Comparison of ENCODE assay signal across 1 cellular context in the genomic region with DNA sequence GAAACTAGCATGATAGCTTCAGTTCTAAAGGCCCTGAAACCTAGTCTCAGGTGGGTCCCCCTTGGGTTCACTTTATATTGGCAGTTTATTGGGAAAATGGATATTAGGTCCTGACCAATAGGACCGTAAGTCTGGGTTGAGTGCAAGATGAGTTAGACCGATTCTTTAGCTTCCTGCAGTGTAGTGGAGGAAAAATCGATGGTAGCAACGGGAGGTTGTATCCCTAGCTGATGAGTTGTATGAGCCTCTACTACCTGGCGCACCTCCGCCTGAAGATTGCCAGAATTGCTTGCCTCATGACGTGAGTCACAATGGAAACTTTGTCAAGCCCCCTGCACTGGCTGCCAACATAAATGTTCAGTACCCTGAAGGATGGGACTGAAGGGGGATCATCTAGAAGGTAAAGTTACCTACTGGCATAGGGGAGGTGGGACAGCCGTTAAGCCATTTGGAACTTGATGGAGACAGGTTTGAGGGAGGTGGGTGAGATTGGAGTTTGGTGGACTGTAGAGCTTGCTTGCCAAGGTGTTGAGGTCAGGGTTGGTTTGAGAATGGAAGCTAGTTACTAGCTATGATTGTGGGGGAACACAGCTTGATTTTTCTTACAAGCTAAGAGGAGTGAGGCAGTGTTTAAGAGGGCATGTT.
TF ChIP-seq lines count a peak whose summit lies in the region.

No MANE protein-coding gene starts in this region.

TF ChIP-seq in K562, 482 proteins besides CTCF, POLR2A, EP300 and RAD21 (continues in another document):
- TF ChIP-seq, protein P1, sequence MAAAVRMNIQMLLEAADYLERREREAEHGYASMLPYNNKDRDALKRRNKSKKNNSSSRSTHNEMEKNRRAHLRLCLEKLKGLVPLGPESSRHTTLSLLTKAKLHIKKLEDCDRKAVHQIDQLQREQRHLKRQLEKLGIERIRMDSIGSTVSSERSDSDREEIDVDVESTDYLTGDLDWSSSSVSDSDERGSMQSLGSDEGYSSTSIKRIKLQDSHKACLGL (CRISPR knock-in tag; IDR thresholded peaks at IDR 0.05; ENCODE audit: borderline replicate concordance, poor library complexity, severe bottlenecking), result no peak
- TF ChIP-seq, protein P2, sequence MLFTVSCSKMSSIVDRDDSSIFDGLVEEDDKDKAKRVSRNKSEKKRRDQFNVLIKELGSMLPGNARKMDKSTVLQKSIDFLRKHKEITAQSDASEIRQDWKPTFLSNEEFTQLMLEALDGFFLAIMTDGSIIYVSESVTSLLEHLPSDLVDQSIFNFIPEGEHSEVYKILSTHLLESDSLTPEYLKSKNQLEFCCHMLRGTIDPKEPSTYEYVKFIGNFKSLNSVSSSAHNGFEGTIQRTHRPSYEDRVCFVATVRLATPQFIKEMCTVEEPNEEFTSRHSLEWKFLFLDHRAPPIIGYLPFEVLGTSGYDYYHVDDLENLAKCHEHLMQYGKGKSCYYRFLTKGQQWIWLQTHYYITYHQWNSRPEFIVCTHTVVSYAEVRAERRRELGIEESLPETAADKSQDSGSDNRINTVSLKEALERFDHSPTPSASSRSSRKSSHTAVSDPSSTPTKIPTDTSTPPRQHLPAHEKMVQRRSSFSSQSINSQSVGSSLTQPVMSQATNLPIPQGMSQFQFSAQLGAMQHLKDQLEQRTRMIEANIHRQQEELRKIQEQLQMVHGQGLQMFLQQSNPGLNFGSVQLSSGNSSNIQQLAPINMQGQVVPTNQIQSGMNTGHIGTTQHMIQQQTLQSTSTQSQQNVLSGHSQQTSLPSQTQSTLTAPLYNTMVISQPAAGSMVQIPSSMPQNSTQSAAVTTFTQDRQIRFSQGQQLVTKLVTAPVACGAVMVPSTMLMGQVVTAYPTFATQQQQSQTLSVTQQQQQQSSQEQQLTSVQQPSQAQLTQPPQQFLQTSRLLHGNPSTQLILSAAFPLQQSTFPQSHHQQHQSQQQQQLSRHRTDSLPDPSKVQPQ (CRISPR knock-in tag; IDR thresholded peaks at IDR 0.05; ENCODE audit: borderline replicate concordance), result no peak
- TF ChIP-seq CBX2 (IDR thresholded peaks at IDR 0.05; ENCODE audit: insufficient read depth, low read length, poor library complexity, severe bottlenecking), result no peak
- TF ChIP-seq LARP7 (IDR thresholded peaks at IDR 0.05), result peak; percentile 66; the same call in 1 of the 2 replicates
- no peak for TF ChIP-seq TGIF2 (CRISPR knock-in tag; IDR thresholded peaks at IDR 0.05)
- TF ChIP-seq SAFB2 (IDR thresholded peaks at IDR 0.05; ENCODE audit: borderline replicate concordance, low read depth, low read length, severe bottlenecking), result no peak
- TF ChIP-seq PKNOX1 (IDR thresholded peaks at IDR 0.05), result no peak
- TF ChIP-seq ZBED1 (IDR thresholded peaks at IDR 0.05), result peak; percentile 34; the same call in 1 of the 2 replicates
- TF ChIP-seq PML (IDR thresholded peaks at IDR 0.05; ENCODE audit: low read length), result peak; percentile 95
- no peak for TF ChIP-seq ARID3B (CRISPR knock-in tag; IDR thresholded peaks at IDR 0.05; ENCODE audit: borderline replicate concordance)
- TF ChIP-seq, protein P3, sequence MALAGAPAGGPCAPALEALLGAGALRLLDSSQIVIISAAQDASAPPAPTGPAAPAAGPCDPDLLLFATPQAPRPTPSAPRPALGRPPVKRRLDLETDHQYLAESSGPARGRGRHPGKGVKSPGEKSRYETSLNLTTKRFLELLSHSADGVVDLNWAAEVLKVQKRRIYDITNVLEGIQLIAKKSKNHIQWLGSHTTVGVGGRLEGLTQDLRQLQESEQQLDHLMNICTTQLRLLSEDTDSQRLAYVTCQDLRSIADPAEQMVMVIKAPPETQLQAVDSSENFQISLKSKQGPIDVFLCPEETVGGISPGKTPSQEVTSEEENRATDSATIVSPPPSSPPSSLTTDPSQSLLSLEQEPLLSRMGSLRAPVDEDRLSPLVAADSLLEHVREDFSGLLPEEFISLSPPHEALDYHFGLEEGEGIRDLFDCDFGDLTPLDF (CRISPR knock-in tag; IDR thresholded peaks at IDR 0.05), result 0 out of 2 replicates have a peak, but pooled peaks have one; percentile 29
- TF ChIP-seq RBM39 (optimal IDR thresholded peaks at IDR 0.05; ENCODE audit: low read depth, low read length), result peak; percentile 75
- TF ChIP-seq ATF1 (CRISPR knock-in tag; IDR thresholded peaks at IDR 0.05), result no peak
- TF ChIP-seq ATF1 (tag; IDR thresholded peaks at IDR 0.05), result peak; percentile 8; the same call in 1 of the 2 replicates
- TF ChIP-seq PPARD (CRISPR knock-in tag; IDR thresholded peaks at IDR 0.05), result no peak
- no peak for TF ChIP-seq ZNF354B (CRISPR knock-in tag; IDR thresholded peaks at IDR 0.05)
- TF ChIP-seq ZFP36 (IDR thresholded peaks at IDR 0.05; ENCODE audit: low read depth, low read length, partially characterized antibody), result no peak
- TF ChIP-seq ZNF175 (CRISPR knock-in tag; IDR thresholded peaks at IDR 0.05; ENCODE audit: low read depth), result no peak
- no peak for TF ChIP-seq BRCA1 (IDR thresholded peaks at IDR 0.05)
- TF ChIP-seq BRCA1 (CRISPR knock-in tag; IDR thresholded peaks at IDR 0.05), result 0 out of 2 replicates have a peak, but pooled peaks have one; percentile 86
- no peak for TF ChIP-seq ZNF780A (CRISPR knock-in tag; IDR thresholded peaks at IDR 0.05)
- peak; percentile 95; the same call in 1 of the 2 replicates for TF ChIP-seq ZNF830 (CRISPR knock-in tag; IDR thresholded peaks at IDR 0.05)
- TF ChIP-seq CBX5 (IDR thresholded peaks at IDR 0.05; ENCODE audit: borderline replicate concordance, low read depth), result peak; percentile 12; the same call in 1 of the 2 replicates
- TF ChIP-seq CEBPB (tag; IDR thresholded peaks at IDR 0.05), result no peak
- no peak for TF ChIP-seq SAFB (IDR thresholded peaks at IDR 0.05; ENCODE audit: borderline replicate concordance, low read depth, low read length)
- TF ChIP-seq RBM25 (IDR thresholded peaks at IDR 0.05; ENCODE audit: low read depth, low read length, severe bottlenecking), result no peak
- TF ChIP-seq, protein P4, sequence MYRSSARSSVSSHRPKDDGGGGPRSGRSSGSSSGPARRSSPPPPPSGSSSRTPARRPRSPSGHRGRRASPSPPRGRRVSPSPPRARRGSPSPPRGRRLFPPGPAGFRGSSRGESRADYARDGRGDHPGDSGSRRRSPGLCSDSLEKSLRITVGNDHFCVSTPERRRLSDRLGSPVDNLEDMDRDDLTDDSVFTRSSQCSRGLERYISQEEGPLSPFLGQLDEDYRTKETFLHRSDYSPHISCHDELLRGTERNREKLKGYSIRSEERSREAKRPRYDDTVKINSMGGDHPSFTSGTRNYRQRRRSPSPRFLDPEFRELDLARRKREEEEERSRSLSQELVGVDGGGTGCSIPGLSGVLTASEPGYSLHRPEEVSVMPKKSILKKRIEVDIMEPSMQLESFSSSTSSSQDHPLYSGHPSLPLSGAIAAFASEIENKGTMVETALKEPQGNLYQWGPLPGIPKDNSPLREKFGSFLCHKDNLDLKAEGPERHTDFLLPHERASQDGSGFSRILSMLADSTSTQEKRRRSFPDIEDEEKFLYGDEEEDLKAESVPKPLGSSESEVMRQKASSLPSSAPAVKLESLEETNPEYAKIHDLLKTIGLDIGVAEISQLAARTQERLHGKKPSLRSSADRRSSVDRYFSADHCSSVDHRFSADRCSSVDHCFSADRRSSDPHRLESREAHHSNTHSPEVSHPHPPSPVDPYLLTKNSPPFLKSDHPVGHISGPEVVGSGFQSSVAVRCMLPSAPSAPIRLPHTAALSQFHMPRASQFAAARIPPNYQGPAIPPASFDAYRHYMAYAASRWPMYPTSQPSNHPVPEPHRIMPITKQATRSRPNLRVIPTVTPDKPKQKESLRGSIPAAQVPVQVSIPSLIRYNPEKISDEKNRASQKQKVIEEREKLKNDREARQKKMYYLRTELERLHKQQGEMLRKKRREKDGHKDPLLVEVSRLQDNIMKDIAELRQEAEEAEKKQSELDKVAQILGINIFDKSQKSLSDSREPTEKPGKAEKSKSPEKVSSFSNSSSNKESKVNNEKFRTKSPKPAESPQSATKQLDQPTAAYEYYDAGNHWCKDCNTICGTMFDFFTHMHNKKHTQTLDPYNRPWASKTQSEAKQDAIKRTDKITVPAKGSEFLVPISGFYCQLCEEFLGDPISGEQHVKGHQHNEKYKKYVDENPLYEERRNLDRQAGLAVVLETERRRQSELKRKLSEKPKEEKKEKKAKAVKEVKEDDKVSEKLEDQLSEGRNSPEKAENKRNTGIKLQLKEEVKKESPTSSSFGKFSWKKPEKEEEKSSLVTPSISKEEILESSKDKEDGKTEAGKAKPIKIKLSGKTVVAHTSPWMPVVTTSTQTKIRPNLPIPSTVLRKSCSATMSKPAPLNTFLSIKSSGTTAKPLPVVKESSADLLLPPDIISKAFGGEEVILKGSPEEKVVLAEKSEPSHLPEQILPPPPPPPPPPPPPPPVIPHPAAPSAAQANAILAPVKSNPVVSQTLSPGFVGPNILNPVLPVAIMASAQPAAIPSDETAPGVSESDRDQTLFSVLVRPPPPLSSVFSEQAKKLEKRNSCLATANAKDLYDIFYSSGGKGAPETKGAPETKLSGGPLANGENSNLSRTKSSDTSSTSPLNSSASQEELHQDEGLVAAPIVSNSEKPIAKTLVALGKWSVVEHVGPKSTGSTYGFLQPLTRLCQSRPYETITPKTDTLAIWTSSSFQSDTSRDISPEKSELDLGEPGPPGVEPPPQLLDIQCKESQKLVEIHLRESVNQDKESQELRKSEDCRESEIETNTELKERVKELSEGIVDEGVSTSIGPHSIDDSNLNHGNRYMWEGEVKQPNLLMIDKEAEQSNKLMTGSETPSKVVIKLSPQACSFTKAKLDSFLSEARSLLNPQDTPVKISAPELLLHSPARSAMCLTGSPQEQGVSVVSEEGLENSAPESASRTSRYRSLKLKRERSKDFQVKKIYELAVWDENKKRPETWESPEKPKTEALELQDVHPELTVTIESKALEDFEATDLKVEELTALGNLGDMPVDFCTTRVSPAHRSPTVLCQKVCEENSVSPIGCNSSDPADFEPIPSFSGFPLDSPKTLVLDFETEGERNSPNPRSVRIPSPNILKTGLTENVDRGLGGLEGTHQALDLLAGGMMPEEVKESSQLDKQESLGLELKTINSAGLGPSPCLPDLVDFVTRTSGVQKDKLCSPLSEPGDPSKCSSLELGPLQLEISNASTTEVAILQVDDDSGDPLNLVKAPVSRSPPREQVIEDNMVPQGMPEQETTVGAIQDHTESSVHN (IDR thresholded peaks at IDR 0.05; ENCODE audit: borderline replicate concordance in 1 of 2, low read depth in 1 of 2), result no peak
- peak; percentile 47; the same call in 1 of the 2 replicates for TF ChIP-seq PHF21A (IDR thresholded peaks at IDR 0.05; ENCODE audit: borderline replicate concordance, low read depth)
- no peak for TF ChIP-seq MAFG (tag; conservative IDR thresholded peaks at IDR 0.05)
- peak; percentile 88 for TF ChIP-seq ZNF717 (CRISPR knock-in tag; IDR thresholded peaks at IDR 0.05)
- TF ChIP-seq, protein P5, sequence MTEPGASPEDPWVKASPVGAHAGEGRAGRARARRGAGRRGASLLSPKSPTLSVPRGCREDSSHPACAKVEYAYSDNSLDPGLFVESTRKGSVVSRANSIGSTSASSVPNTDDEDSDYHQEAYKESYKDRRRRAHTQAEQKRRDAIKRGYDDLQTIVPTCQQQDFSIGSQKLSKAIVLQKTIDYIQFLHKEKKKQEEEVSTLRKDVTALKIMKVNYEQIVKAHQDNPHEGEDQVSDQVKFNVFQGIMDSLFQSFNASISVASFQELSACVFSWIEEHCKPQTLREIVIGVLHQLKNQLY (CRISPR knock-in tag; conservative IDR thresholded peaks at IDR 0.05), result no peak
- no peak for TF ChIP-seq SREBF1 (IDR thresholded peaks at IDR 0.05; ENCODE audit: borderline replicate concordance, low read depth, low read length)
- TF ChIP-seq TRIM28 (IDR thresholded peaks at IDR 0.05), result no peak
- 0 out of 2 replicates have a peak, but pooled peaks have one; percentile 18 for TF ChIP-seq LCOR (CRISPR knock-in tag; IDR thresholded peaks at IDR 0.05)
- TF ChIP-seq TAF9B (IDR thresholded peaks at IDR 0.05; ENCODE audit: partially characterized antibody), result peak; percentile 57
- TF ChIP-seq, protein P6, sequence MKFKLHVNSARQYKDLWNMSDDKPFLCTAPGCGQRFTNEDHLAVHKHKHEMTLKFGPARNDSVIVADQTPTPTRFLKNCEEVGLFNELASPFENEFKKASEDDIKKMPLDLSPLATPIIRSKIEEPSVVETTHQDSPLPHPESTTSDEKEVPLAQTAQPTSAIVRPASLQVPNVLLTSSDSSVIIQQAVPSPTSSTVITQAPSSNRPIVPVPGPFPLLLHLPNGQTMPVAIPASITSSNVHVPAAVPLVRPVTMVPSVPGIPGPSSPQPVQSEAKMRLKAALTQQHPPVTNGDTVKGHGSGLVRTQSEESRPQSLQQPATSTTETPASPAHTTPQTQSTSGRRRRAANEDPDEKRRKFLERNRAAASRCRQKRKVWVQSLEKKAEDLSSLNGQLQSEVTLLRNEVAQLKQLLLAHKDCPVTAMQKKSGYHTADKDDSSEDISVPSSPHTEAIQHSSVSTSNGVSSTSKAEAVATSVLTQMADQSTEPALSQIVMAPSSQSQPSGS (CRISPR knock-in tag; IDR thresholded peaks at IDR 0.05), result no peak
- 0 out of 2 replicates have a peak, but pooled peaks have one; percentile 32 for TF ChIP-seq ATF6 (CRISPR knock-in tag; IDR thresholded peaks at IDR 0.05)
- TF ChIP-seq ZSCAN32 (CRISPR knock-in tag; IDR thresholded peaks at IDR 0.05), result no peak
- no peak for TF ChIP-seq RFX5 (IDR thresholded peaks at IDR 0.05; ENCODE audit: low read depth, low read length)
